13 cellular contexts compared by ENCODE assay signal in genomic region chr1:234780531-234781162, GRCh38.
A peak's percentile ranks its signal among the peaks of the same experiment; 100 is the strongest.
DNase-seq lines count a peak whose midpoint lies in the region; ATAC-seq, FAIRE-seq and TF ChIP-seq lines count a peak whose summit lies in the region.
"Had no signal": no experiment of that assay in that cellular context is flagged by ENCODE, and none has a peak within 500 bp of the region (broad histone marks: within the 10 kb centered on the region; RNA-seq: fewer than 3 reads in every experiment).

No MANE protein-coding gene starts in this region.

- H3K36me3 ChIP-seq in small intestine (ENCODE audit: control insufficient read depth in 2 of 2, insufficient read depth in 2 of 2, low read length in 2 of 2), result no peaks in the 10 kb centered on the region
- no peaks in the 10 kb centered on the region for H3K36me3 ChIP-seq in CD8-positive, alpha-beta memory T cell (ENCODE audit: insufficient read depth, low read length)
- H3K36me3 ChIP-seq: heart left ventricle, MG63 had no signal

- WGBS in small intestine, 3 donors, result 79 to 89% (median 84%) methylated on average over 13 of the region's 13 CpGs

- H3K9me3 ChIP-seq in small intestine (ENCODE audit: control insufficient read depth, low read depth), result no peaks in the 10 kb centered on the region
- H3K9me3 ChIP-seq in CD8-positive, alpha-beta memory T cell (ENCODE audit: low read length), result no peaks in the 10 kb centered on the region
- H3K9me3 ChIP-seq: heart left ventricle, MG63 had no signal

- POLR2A ChIA-PET in CD8-positive, alpha-beta memory T cell (lab: Charles Lee), result no interaction called here

- H3K4me3 ChIP-seq in fibroblast of villous mesenchyme (ENCODE audit: low read depth, low read length) (no peak overlapping the region), small intestine (ENCODE audit: low read depth in 1 of 2, low read length in 2 of 2) (no peak overlapping the region)
- H3K4me3 ChIP-seq in CD8-positive, alpha-beta memory T cell (ENCODE audit: low read length), result no peak overlapping the region
- H3K4me3 ChIP-seq: heart left ventricle, MG63 had no signal

- FAIRE-seq in small intestine (lab: Jason Lieb, UNC), result no peak

- DNase-seq in activated CD8-positive, alpha-beta memory T cell treated with anti-CD3 and anti-CD28 coated beads, Interleukin-2, amount 10 ng/mL, durations not matched to agents 7 days and 5 days, result peak; percentile 57
- DNase-seq in activated CD8-positive, alpha-beta memory T cell treated with anti-CD3 and anti-CD28 coated beads, Interleukin-2, amount 50 U/mL, for 4 hours, result no peak
- peak; percentile 15 for DNase-seq in RPMI7951 (ENCODE audit: low read depth)
- DNase-seq in fibroblast of villous mesenchyme (ENCODE audit: low read depth), result peak; percentile 5
- peak; percentile 10 for DNase-seq in small intestine
- DNase-seq in CD8-positive, alpha-beta memory T cell, result no peak
- DNase-seq in effector memory CD8-positive, alpha-beta T cell, result no peak
- DNase-seq: MG63, NCI-H2081 treated with DMSO at 0.1 percent for 48 hours, NCI-H69 had no signal

- no peaks in the 10 kb centered on the region for H3K4me1 Mint-ChIP-seq in activated CD8-positive, alpha-beta memory T cell treated with anti-CD3 and anti-CD28 coated beads, Interleukin-2, amount 10 ng/mL, durations not matched to agents 7 days and 5 days
- H3K4me1 Mint-ChIP-seq in CD8-positive, alpha-beta memory T cell, result no peaks in the 10 kb centered on the region
- no peaks in the 10 kb centered on the region for H3K4me1 Mint-ChIP-seq in effector memory CD8-positive, alpha-beta T cell (ENCODE audit: low read depth in 2 of 2)
- H3K4me1 Mint-ChIP-seq: central memory CD8-positive, alpha-beta T cell had no signal

- no peak for TF ChIP-seq CTCF in fibroblast of villous mesenchyme (IDR thresholded peaks at IDR 0.05; ENCODE audit: insufficient read depth, low read depth, low read length)

- H3K4me1 ChIP-seq in small intestine (ENCODE audit: control insufficient read depth in 2 of 2, insufficient read depth in 1 of 2, low read depth in 1 of 2, low read length in 1 of 2), result no peaks in the 10 kb centered on the region
- H3K4me1 ChIP-seq in CD8-positive, alpha-beta memory T cell (ENCODE audit: insufficient read depth, low read length), result peaks cover 10% of the 10 kb centered on the region

- H3K27ac Mint-ChIP-seq in activated CD8-positive, alpha-beta memory T cell treated with anti-CD3 and anti-CD28 coated beads, Interleukin-2, amount 10 ng/mL, durations not matched to agents 7 days and 5 days, result no peak overlapping the region
- H3K27ac Mint-ChIP-seq in CD8-positive, alpha-beta memory T cell, result no peak overlapping the region
- no peak overlapping the region for H3K27ac Mint-ChIP-seq in effector memory CD8-positive, alpha-beta T cell

- peaks cover 0 to 5% of the 10 kb centered on the region in 2 donors for H3K27me3 ChIP-seq in small intestine (ENCODE audit: control insufficient read depth in 2 of 2, insufficient read depth in 2 of 2, low read length in 2 of 2)
- peaks cover 11% of the 10 kb centered on the region for H3K27me3 ChIP-seq in CD8-positive, alpha-beta memory T cell (ENCODE audit: insufficient read depth, low read length, poor library complexity, severe bottlenecking)

- ATAC-seq in activated CD8-positive, alpha-beta memory T cell treated with anti-CD3 and anti-CD28 coated beads, Interleukin-2, amount 10 ng/mL, durations not matched to agents 7 days and 5 days, result peak; percentile 21
- no peak for ATAC-seq in GM18520 (IDR thresholded peaks at IDR 0.05; ENCODE audit: unreplicated experiment)
- no peak for ATAC-seq in effector memory CD8-positive, alpha-beta T cell (replicated peaks)

- H3K36me3 Mint-ChIP-seq in activated CD8-positive, alpha-beta memory T cell treated with anti-CD3 and anti-CD28 coated beads, Interleukin-2, amount 10 ng/mL, durations not matched to agents 7 days and 5 days, result no peaks in the 10 kb centered on the region
- H3K36me3 Mint-ChIP-seq in CD8-positive, alpha-beta memory T cell, result no peaks in the 10 kb centered on the region
- no peaks in the 10 kb centered on the region for H3K36me3 Mint-ChIP-seq in effector memory CD8-positive, alpha-beta T cell (ENCODE audit: insufficient read depth)

- no peak overlapping the region for H3K4me3 Mint-ChIP-seq in activated CD8-positive, alpha-beta memory T cell treated with anti-CD3 and anti-CD28 coated beads, Interleukin-2, amount 10 ng/mL, durations not matched to agents 7 days and 5 days
- no peak overlapping the region for H3K4me3 Mint-ChIP-seq in CD8-positive, alpha-beta memory T cell
- H3K4me3 Mint-ChIP-seq in effector memory CD8-positive, alpha-beta T cell, result no peak overlapping the region
- H3K4me3 Mint-ChIP-seq: central memory CD8-positive, alpha-beta T cell had no signal

- no peaks in the 10 kb centered on the region for H3K9me3 Mint-ChIP-seq in activated CD8-positive, alpha-beta memory T cell treated with anti-CD3 and anti-CD28 coated beads, Interleukin-2, amount 10 ng/mL, durations not matched to agents 7 days and 5 days (ENCODE audit: low read depth)
- no peaks in the 10 kb centered on the region for H3K9me3 Mint-ChIP-seq in CD8-positive, alpha-beta memory T cell
- no peaks in the 10 kb centered on the region for H3K9me3 Mint-ChIP-seq in effector memory CD8-positive, alpha-beta T cell
- H3K9me3 Mint-ChIP-seq: central memory CD8-positive, alpha-beta T cell had no signal

- no peaks in the 10 kb centered on the region for H3K27me3 Mint-ChIP-seq in activated CD8-positive, alpha-beta memory T cell treated with anti-CD3 and anti-CD28 coated beads, Interleukin-2, amount 10 ng/mL, durations not matched to agents 7 days and 5 days
- no peaks in the 10 kb centered on the region for H3K27me3 Mint-ChIP-seq in CD8-positive, alpha-beta memory T cell
- H3K27me3 Mint-ChIP-seq in effector memory CD8-positive, alpha-beta T cell, result no peaks in the 10 kb centered on the region
- H3K27me3 Mint-ChIP-seq: central memory CD8-positive, alpha-beta T cell had no signal

- H3K27ac ChIP-seq in small intestine (ENCODE audit: low read depth in 1 of 2, low read length in 1 of 2), result no peak overlapping the region
- H3K27ac ChIP-seq in CD8-positive, alpha-beta memory T cell (ENCODE audit: low read depth, low read length), result no peak overlapping the region
- H3K27ac ChIP-seq: heart left ventricle had no signal

- CTCF ChIA-PET in activated CD8-positive, alpha-beta memory T cell treated with anti-CD3 and anti-CD28 coated beads, Interleukin-2, amount 10 ng/mL, durations not matched to agents 7 days and 5 days (lab: Charles Lee), result interaction anchor here (0.6 to 1.0 kb wide), 2 partner anchors 100 to 303 kb away, joined by 3 read pairs; no protein-coding TSS in a partner anchor
- CTCF ChIA-PET in CD8-positive, alpha-beta memory T cell (lab: Charles Lee), result no interaction called here

Comparison
In these comparisons a context has a peak if more than half of its experiments do, and no peak if none do; other contexts are left out.
1. DNase-seq: peak in activated CD8-positive, alpha-beta memory T cell treated with anti-CD3 and anti-CD28 coated beads, Interleukin-2, amount 10 ng/mL, durations not matched to agents 7 days and 5 days (single experiment), RPMI7951 (single experiment), fibroblast of villous mesenchyme (single experiment) and small intestine (single experiment); none in activated CD8-positive, alpha-beta memory T cell treated with anti-CD3 and anti-CD28 coated beads, Interleukin-2, amount 50 U/mL, for 4 hours (single experiment), CD8-positive, alpha-beta memory T cell (0 of 5) and effector memory CD8-positive, alpha-beta T cell (0 of 3).